In the genomic region with DNA sequence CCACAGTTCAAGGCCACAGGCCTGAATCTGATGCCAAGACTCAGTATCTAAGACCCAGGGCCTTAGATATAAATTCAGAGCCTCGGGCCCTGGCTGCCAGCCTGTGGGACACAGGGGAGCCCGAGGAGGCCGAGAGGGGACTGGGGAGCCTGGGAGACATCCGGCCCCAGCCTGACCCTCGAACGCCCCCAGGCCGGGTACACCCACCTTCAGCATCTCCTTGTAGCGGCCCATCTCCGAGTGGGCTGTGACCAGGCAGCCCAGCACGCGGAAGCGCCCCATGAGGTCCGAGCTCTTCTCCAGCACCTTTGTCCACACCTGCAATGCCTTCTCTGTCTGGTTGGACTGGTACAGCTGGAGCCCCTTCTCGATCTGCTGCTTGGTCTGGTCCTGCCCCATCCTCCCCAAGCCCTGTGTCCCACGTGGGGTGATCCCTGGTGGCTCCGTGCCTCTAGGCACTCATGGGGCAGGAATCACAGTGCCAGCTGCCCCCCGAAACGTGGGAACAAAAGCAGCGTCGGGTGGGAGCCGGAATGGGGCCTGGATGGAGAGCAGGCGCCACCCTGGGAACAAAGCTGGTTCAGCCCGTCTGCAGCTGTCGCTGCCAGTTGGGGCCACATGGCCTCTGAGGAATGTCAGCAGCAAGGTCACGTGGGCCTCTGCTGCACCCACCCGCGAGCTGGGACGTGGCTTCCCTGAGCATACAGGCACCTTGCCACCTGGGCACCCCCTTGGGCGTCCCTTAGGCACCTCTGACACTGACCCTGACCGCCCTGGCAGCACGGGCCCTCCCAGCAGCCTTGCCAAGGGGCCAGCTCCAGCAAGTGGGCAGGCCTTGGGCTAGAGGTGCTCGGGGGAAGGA, we compare ENCODE assay signal across 1 cellular context.
TF ChIP-seq lines count a peak whose summit lies in the region.

A gene (minus strand): TSS at position 571 of the 862 bp plus-strand sequence. CDS start 172 bp downstream, at position 399.

TF ChIP-seq in GM12878, 131 proteins besides CTCF, POLR2A, EP300 and RAD21:
- no peak for TF ChIP-seq RFX5 (IDR thresholded peaks at IDR 0.05; ENCODE audit: low read depth, low read length)
- TF ChIP-seq, protein P1, sequence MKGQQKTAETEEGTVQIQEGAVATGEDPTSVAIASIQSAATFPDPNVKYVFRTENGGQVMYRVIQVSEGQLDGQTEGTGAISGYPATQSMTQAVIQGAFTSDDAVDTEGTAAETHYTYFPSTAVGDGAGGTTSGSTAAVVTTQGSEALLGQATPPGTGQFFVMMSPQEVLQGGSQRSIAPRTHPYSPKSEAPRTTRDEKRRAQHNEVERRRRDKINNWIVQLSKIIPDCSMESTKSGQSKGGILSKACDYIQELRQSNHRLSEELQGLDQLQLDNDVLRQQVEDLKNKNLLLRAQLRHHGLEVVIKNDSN (IDR thresholded peaks at IDR 0.05; ENCODE audit: borderline replicate concordance, extremely low read length, insufficient read depth, low read depth, low read length), result peak; percentile 16
